In the genomic region with DNA sequence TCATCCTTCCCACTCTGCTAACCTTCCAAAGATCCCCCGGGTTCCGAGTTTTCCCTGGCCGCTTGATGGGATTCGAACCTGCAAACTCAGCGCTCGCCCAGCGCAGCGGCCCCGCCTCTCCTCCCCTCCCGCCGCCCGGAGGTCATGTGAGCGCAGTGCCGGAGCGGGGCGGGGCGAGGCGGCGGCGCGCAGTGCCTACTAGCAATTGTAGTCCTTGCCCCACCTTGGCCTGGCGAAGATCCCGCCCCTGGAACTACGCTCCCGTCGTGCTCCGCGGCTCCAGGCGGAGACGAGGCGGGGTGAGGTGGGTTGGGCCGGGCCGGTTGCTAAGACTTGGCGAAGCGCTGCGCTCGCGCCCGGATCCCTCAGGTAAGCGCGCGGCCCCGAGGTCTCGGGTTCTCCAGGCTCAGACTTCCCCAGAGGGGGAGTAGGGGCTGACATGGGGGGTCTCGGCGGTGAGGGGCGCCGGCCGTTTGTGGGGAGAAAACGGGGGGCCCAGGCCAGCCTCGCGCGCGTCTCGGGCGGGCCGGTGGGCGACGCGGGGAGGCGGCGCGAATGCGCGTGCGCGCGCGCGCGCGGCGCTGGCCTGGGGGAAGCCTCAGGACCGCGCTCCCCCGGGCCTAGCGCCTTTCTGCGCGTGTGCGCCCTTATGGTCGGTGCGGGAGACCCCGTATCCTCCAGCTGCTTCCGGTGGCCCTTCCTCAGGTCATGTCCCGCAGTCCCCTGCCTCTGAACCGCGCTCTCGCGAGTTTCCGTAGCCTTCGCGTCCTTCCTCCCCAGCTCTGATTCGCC, we compare ENCODE assay signal across 8 cellular contexts. TPM values are rescaled to one million over a fixed set of nuclear protein-coding genes. Genes with fewer than 3 reads are reported as not detected.
DNase-seq lines count a peak whose midpoint lies in the region; ATAC-seq and TF ChIP-seq lines count a peak whose summit lies in the region.

A gene (plus strand): TSS at position 329 of the 792 bp plus-strand sequence. CDS start 6,649 bp downstream, outside the sequence.
A gene with protein sequence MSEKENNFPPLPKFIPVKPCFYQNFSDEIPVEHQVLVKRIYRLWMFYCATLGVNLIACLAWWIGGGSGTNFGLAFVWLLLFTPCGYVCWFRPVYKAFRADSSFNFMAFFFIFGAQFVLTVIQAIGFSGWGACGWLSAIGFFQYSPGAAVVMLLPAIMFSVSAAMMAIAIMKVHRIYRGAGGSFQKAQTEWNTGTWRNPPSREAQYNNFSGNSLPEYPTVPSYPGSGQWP (plus strand): TSS at position 329 of the 792 bp plus-strand sequence. CDS start 9,621 bp downstream, outside the sequence.

- peak; percentile 100 for DNase-seq in GM12865 (ENCODE audit: low read depth)
- DNase-seq in NCI-H1436 treated with DMSO at 0.1 percent for 48 hours (lab: John Stamatoyannopoulos, UW) = peak; percentile 93
- DNase-seq in T follicular helper cell (ENCODE audit: low read depth) = peak; percentile 96
- DNase-seq in adipocyte (ENCODE audit: low read depth) = peak; percentile 99
- DNase-seq in cardiac muscle cell (ENCODE audit: low read depth in 1 of 2, low spot score in 1 of 2) = peak; percentile 98 to 100
- DNase-seq in tibial nerve (ENCODE audit: low spot score in 2 of 2) = peak; percentile 96 to 97

- ATAC-seq in HG02840 (IDR thresholded peaks at IDR 0.05; ENCODE audit: low FRiP score, unreplicated experiment) = peak; percentile 70

- H3K4me3 ChIP-seq in GM12865 (ENCODE audit: low read depth, low read length) (peak within 1 kb of the TSS; percentile 68), adipocyte (ENCODE audit: low read length) (peak within 1 kb of the TSS; percentile 88), cardiac muscle cell (peak within 1 kb of the TSS; percentile 45), parathyroid adenoma (ENCODE audit: low read depth, low read length) (peak within 1 kb of the TSS; percentile 71), tibial nerve (peak within 1 kb of the TSS; percentile 56 to 77 (median 68))

- H3K27me3 ChIP-seq in adipocyte (replicated peaks; ENCODE audit: control insufficient read depth, insufficient read depth, low read length) (no peaks in the 10 kb centered on the region), cardiac muscle cell (no peaks in the 10 kb centered on the region), parathyroid adenoma (ENCODE audit: control insufficient read depth, insufficient read depth, low read length) (no peaks in the 10 kb centered on the region), tibial nerve (no peaks in the 10 kb centered on the region)

- TF ChIP-seq EP300 in tibial nerve (IDR thresholded peaks at IDR 0.05) = peak; percentile 86 to 92

- TF ChIP-seq CTCF in GM12865 (IDR thresholded peaks at IDR 0.05; ENCODE audit: insufficient read depth, low read depth, low read length, missing control alignments) (no peak), cardiac muscle cell (IDR thresholded peaks at IDR 0.05; ENCODE audit: low read depth, low read length) (no peak), parathyroid adenoma (IDR thresholded peaks at IDR 0.05) (no peak), tibial nerve (IDR thresholded peaks at IDR 0.05) (peak in 2 of 5 experiments; percentile 35 to 51)

- TF ChIP-seq POLR2A in tibial nerve (IDR thresholded peaks at IDR 0.05) = peak; percentile 78 to 82

- 1% methylated on average over 49 to 56 of the region's 93 CpGs for WGBS in tibial nerve, 2 donors

- H3K9ac ChIP-seq in adipocyte (ENCODE audit: low read length) = peak within 1 kb of the TSS; percentile 89
- H3K9ac ChIP-seq in parathyroid adenoma = no peak within 1 kb of the TSS

- H3K9me3 ChIP-seq in adipocyte (ENCODE audit: control insufficient read depth, low read length) = no peaks in the 10 kb centered on the region
- no peaks in the 10 kb centered on the region for H3K9me3 ChIP-seq in cardiac muscle cell (ENCODE audit: low read depth)
- no peaks in the 10 kb centered on the region for H3K9me3 ChIP-seq in parathyroid adenoma (ENCODE audit: control insufficient read depth, low read length)
- no peaks in the 10 kb centered on the region for H3K9me3 ChIP-seq in tibial nerve

- H2AFZ ChIP-seq in parathyroid adenoma = peak within 1 kb of the TSS; percentile 69

- H3K4me2 ChIP-seq in parathyroid adenoma (ENCODE audit: low read length) = peak within 1 kb of the TSS; percentile 97

- H3K27ac ChIP-seq in cardiac muscle cell (peak within 1 kb of the TSS; percentile 82), parathyroid adenoma (peak within 1 kb of the TSS; percentile 43), tibial nerve (peak within 1 kb of the TSS; percentile 81 to 94 (median 88))

- peaks cover 8% of the 10 kb centered on the region for H3K79me2 ChIP-seq in parathyroid adenoma

- peaks cover 19% of the 10 kb centered on the region for H3K4me1 ChIP-seq in adipocyte (ENCODE audit: control insufficient read depth, insufficient read depth, low read length)
- H3K4me1 ChIP-seq in cardiac muscle cell (ENCODE audit: low read depth) = no peaks in the 10 kb centered on the region
- H3K4me1 ChIP-seq in parathyroid adenoma = peaks cover 4% of the 10 kb centered on the region
- peaks cover 0 to 55% (median 28%) of the 10 kb centered on the region in 4 donors for H3K4me1 ChIP-seq in tibial nerve

- H3K36me3 ChIP-seq in adipocyte (ENCODE audit: control insufficient read depth, insufficient read depth, low read length, severe bottlenecking) (no peaks in the 10 kb centered on the region), cardiac muscle cell (no peaks in the 10 kb centered on the region), parathyroid adenoma (ENCODE audit: control insufficient read depth, insufficient read depth, low read length) (no peaks in the 10 kb centered on the region), tibial nerve (no peaks in the 10 kb centered on the region)

RNA-seq across cellular contexts. Expression of the first gene that starts in this region (rescaled TPM):
- total RNA-seq in cardiac muscle cell (11.2 and 16.3 TPM in 2 replicates), tibial nerve (1 to 10 TPM; 2.4 to 8.7 (median 4.8) TPM)
- polyA plus RNA-seq in cardiac muscle cell = 5.9 and 14.3 TPM in 2 replicates

RNA-seq across cellular contexts. Expression of the second gene that starts in this region (rescaled TPM):
- 58.0 and 62.5 TPM in 2 replicates for total RNA-seq in cardiac muscle cell
- polyA plus RNA-seq in cardiac muscle cell = 53.7 and 58.5 TPM in 2 replicates
- total RNA-seq in tibial nerve = 10 to 100 TPM; 34.7 to 65.7 (median 56.2) TPM

Comparison
In these comparisons a context has a peak if more than half of its experiments do, and no peak if none do; other contexts are left out.
1. Peak in every context shown above with its lines: DNase-seq, ATAC-seq, H3K4me3 ChIP-seq and H3K27ac ChIP-seq.